ENCODE assay signal across 13 cellular contexts in the genomic region with DNA sequence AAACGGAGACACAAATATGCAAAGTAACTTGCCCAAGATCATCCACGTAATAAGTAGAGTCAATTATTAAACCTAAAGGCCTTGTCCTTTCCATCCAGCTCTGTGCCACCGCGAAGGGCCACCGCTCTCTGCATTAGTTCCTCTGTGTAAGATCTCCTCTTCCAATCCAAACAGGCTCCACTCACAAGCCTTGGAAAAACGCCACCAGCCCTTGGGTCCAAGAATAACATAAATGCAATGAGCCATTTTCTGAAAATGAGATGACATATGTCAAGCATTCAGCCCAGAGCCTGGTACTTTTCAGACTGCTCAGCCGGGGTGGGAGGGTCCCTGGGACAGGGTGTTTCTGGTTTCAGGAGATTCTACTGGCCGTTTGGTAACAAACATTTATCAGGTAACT. TPM values are rescaled to one million over a fixed set of nuclear protein-coding genes. Genes with fewer than 3 reads are reported as not detected.
DNase-seq lines count a peak whose midpoint lies in the region; ATAC-seq, FAIRE-seq and TF ChIP-seq lines count a peak whose summit lies in the region.
"Had no signal": no experiment of that assay in that cellular context is flagged by ENCODE, and none has a peak within 500 bp of the region (broad histone marks: within the 10 kb centered on the region; RNA-seq: fewer than 3 reads in every experiment).

No MANE protein-coding gene starts in this region.

- peak overlapping the region in 3 of 4 donors; percentile 18 to 54 (median 50) for H3K27ac ChIP-seq in gastrocnemius medialis
- H3K27ac ChIP-seq: 22Rv1 had no signal

- no peaks in the 10 kb centered on the region for H3K9me3 ChIP-seq in gastrocnemius medialis

- H3K4me3 ChIP-seq in gastrocnemius medialis, result no peak overlapping the region

- H3K9me3 Mint-ChIP-seq in activated T-helper 2 cell treated with anti-CD3 and anti-CD28 coated beads, Interferon-gamma antibody, Interleukin-2, Interleukin-4, amounts not matched to agents 10 μg/mL and 5 μg/mL and 100 μg/mL, durations not matched to agents 14 hours and 24 hours and 36 hours, result no peaks in the 10 kb centered on the region

- H3K27me3 Mint-ChIP-seq in activated T-helper 2 cell treated with anti-CD3 and anti-CD28 coated beads, Interferon-gamma antibody, Interleukin-2, Interleukin-4, amounts not matched to agents 10 μg/mL and 5 μg/mL and 100 μg/mL, durations not matched to agents 14 hours and 24 hours and 36 hours (ENCODE audit: low read depth), result no peaks in the 10 kb centered on the region

- TF ChIP-seq CTCF in gastrocnemius medialis (IDR thresholded peaks at IDR 0.05 in 4 of 5, conservative IDR thresholded peaks at IDR 0.05 in 1 of 5), result no peak

- no peak for TF ChIP-seq POLR2A in gastrocnemius medialis (IDR thresholded peaks at IDR 0.05)

- peaks cover 12 to 39% of the 10 kb centered on the region in 2 donors for H3K4me1 ChIP-seq in gastrocnemius medialis

- no peaks in the 10 kb centered on the region for H3K27me3 ChIP-seq in gastrocnemius medialis

- no peak for FAIRE-seq in HTR-8/SVneo (lab: Jason Lieb, UNC)

- peak overlapping the region; percentile 54 for H3K27ac Mint-ChIP-seq in activated T-helper 2 cell treated with anti-CD3 and anti-CD28 coated beads, Interferon-gamma antibody, Interleukin-2, Interleukin-4, amounts not matched to agents 10 μg/mL and 5 μg/mL and 100 μg/mL, durations not matched to agents 14 hours and 24 hours and 36 hours

- peaks cover 57% of the 10 kb centered on the region for H3K36me3 Mint-ChIP-seq in activated T-helper 2 cell treated with anti-CD3 and anti-CD28 coated beads, Interferon-gamma antibody, Interleukin-2, Interleukin-4, amounts not matched to agents 10 μg/mL and 5 μg/mL and 100 μg/mL, durations not matched to agents 14 hours and 24 hours and 36 hours (ENCODE audit: low read depth)

- no peak overlapping the region for H3K4me3 Mint-ChIP-seq in activated T-helper 2 cell treated with anti-CD3 and anti-CD28 coated beads, Interferon-gamma antibody, Interleukin-2, Interleukin-4, amounts not matched to agents 10 μg/mL and 5 μg/mL and 100 μg/mL, durations not matched to agents 14 hours and 24 hours and 36 hours (ENCODE audit: low read depth)

- intact Hi-C loops in activated T-helper 2 cell treated with anti-CD3 and anti-CD28 coated beads, Interferon-gamma antibody, Interleukin-2, Interleukin-4, amounts not matched to agents 10 μg/mL and 5 μg/mL and 100 μg/mL, durations not matched to agents 14 hours and 24 hours and 36 hours (cut with micrococcal nuclease), result loop anchor here (10.0 kb wide), 1 partner anchor 239 kb away; no protein-coding TSS in a partner anchor
- intact Hi-C loops in left cardiac atrium (cut with DNase I) (no loop called here), gastrocnemius medialis (cut with DNase I; ENCODE audit: low total_unique reads) (no loop called here)

- in situ Hi-C loops in gastrocnemius medialis (cut with MboI; ENCODE audit: low sequenced_read_pairs in 4 of 4), result no loop called here

- H3K36me3 ChIP-seq in gastrocnemius medialis, result peaks cover 0 to 9% of the 10 kb centered on the region in 2 donors

- ATAC-seq in left cardiac atrium (peak; percentile 23 to 24), gastrocnemius medialis (no peak), HG03139 (IDR thresholded peaks at IDR 0.05; ENCODE audit: unreplicated experiment) (no peak)

- H3K4me1 Mint-ChIP-seq in activated T-helper 2 cell treated with anti-CD3 and anti-CD28 coated beads, Interferon-gamma antibody, Interleukin-2, Interleukin-4, amounts not matched to agents 10 μg/mL and 5 μg/mL and 100 μg/mL, durations not matched to agents 14 hours and 24 hours and 36 hours (ENCODE audit: low read depth), result peaks cover 63% of the 10 kb centered on the region

- DNase-seq in DMS 273 (lab: John Stamatoyannopoulos, UW; ENCODE audit: unreplicated experiment), result peak; percentile 28
- DNase-seq in DMS 273 treated with DMSO at 0.1 percent for 48 hours (lab: John Stamatoyannopoulos, UW), result no peak
- DNase-seq in activated T-helper 2 cell treated with anti-CD3 and anti-CD28 coated beads, Interferon-gamma antibody, Interleukin-2, Interleukin-4, amounts not matched to agents 10 μg/mL and 5 μg/mL and 100 μg/mL, durations not matched to agents 14 hours and 24 hours and 36 hours (ENCODE audit: low spot score), result no peak
- DNase-seq in left cardiac atrium, result peak; percentile 73
- no peak for DNase-seq in gastrocnemius medialis
- no peak for DNase-seq in RPMI8226
- no peak for DNase-seq in HTR-8/SVneo (ENCODE audit: insufficient read length, low spot score)
- DNase-seq: activated CD8-positive, alpha-beta memory T cell treated with anti-CD3 and anti-CD28 coated beads, Interleukin-2, amount 50 U/mL, for 4 hours; central memory CD4-positive, alpha-beta T cell; DMS79 treated with DMSO at 0.1 percent for 48 hours; foreskin melanocyte had no signal

RNA-seq across cellular contexts. Expression of a gene that starts 30.0 kb away (rescaled TPM):
- total RNA-seq in activated T-helper 2 cell treated with anti-CD3 and anti-CD28 coated beads, Interferon-gamma antibody, Interleukin-2, Interleukin-4, amounts not matched to agents 10 μg/mL and 5 μg/mL and 100 μg/mL, durations not matched to agents 14 hours and 24 hours and 36 hours, result 48.5 and 52.1 TPM in 2 replicates
- 100 to 1,000 TPM; 110 to 129 TPM for total RNA-seq in left cardiac atrium
- total RNA-seq in gastrocnemius medialis, result 10 to 100 TPM; 29.3 to 93.7 (median 67.8) TPM

Comparison
In these comparisons a context has a peak if more than half of its experiments do, and no peak if none do; other contexts are left out.
1. DNase-seq: peak in DMS 273 (single experiment) and left cardiac atrium (single experiment); none in DMS 273 treated with DMSO at 0.1 percent for 48 hours (single experiment), activated T-helper 2 cell treated with anti-CD3 and anti-CD28 coated beads, Interferon-gamma antibody, Interleukin-2, Interleukin-4, amounts not matched to agents 10 μg/mL and 5 μg/mL and 100 μg/mL, durations not matched to agents 14 hours and 24 hours and 36 hours (single experiment), gastrocnemius medialis (0 of 2), RPMI8226 (single experiment) and HTR-8/SVneo (single experiment).
2. ATAC-seq: peak in left cardiac atrium (2 of 2); none in gastrocnemius medialis (0 of 2) and HG03139 (single experiment).